In the genomic region with DNA sequence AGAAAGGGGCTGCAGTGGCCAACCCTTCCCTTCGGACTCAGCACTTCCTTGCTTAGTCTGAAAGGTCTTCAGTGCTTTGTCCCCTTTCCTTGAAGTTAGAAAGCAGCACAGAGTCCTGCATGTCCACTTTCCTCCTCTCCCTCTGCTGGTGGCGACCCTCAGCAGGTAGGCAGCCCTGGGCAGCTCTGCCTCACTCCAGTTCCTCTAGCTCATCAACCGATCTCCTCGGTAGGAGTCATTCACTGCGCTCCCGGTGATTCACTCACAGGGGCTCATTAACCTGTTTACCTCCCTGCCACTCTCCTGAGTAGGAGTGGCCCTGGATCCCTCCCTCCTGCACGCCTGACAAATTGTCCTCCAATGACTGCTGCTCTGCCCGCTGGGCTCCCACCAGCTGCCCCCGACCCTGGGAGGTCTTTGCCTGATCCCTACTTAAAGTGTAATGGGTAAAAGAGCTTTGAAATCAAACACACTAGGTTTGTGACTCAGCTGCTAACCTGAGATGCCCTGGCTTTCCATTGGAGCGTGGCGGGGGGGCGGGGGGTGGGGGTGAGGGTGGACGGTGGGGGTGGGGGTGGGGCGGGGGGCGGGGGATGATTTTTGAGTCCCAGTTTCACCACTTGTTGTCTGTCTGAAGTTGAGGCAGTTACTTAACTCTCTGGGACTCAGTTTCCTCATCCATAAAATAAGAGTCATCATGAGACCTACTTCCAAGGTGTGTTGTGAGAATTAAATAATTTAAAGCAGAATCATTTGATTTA, we compare ENCODE assay signal across 8 cellular contexts. TPM values are rescaled to one million over a fixed set of nuclear protein-coding genes. Genes with fewer than 3 reads are reported as not detected.
DNase-seq lines count a peak whose midpoint lies in the region; ATAC-seq, FAIRE-seq and TF ChIP-seq lines count a peak whose summit lies in the region.

No MANE protein-coding gene starts in this region.

- peak; percentile 87 for FAIRE-seq in H54 (lab: Jason Lieb, UNC)

- H3K36me3 Mint-ChIP-seq in chondrocyte (ENCODE audit: low read depth), result no peaks in the 10 kb centered on the region

- peaks cover 44% of the 10 kb centered on the region for H3K4me1 Mint-ChIP-seq in chondrocyte (ENCODE audit: low read depth)

- no peaks in the 10 kb centered on the region for H3K36me3 ChIP-seq in muscle layer of duodenum (ENCODE audit: control insufficient read depth in 1 of 2, insufficient read depth in 2 of 2, low read length in 2 of 2)

- H3K27me3 ChIP-seq in muscle layer of duodenum (ENCODE audit: low read depth, low read length), result no peaks in the 10 kb centered on the region

- no peak for ATAC-seq in GM19467 (IDR thresholded peaks at IDR 0.05; ENCODE audit: unreplicated experiment)
- no peak for ATAC-seq in GM21367 (IDR thresholded peaks at IDR 0.05; ENCODE audit: unreplicated experiment)

- DNase-seq in H54 (ENCODE audit: insufficient read length, low spot score) (peak; percentile 87), NCI-H226 (peak; percentile 98), chondrocyte (ENCODE audit: low spot score) (no peak), occipital lobe (lab: John Stamatoyannopoulos, UW) (no peak), MV-4-11 (lab: John Stamatoyannopoulos, UW) (no peak)

- no peak overlapping the region for H3K4me3 Mint-ChIP-seq in chondrocyte (ENCODE audit: unreplicated experiment)

- peaks cover 4 to 11% of the 10 kb centered on the region in 2 donors for H3K4me1 ChIP-seq in muscle layer of duodenum (ENCODE audit: control insufficient read depth in 1 of 2, insufficient read depth in 2 of 2, low read length in 2 of 2)

- H3K4me3 ChIP-seq in muscle layer of duodenum (ENCODE audit: low read depth in 1 of 2, low read length in 2 of 2), result no peak overlapping the region

- no peaks in the 10 kb centered on the region for H3K9me3 ChIP-seq in muscle layer of duodenum (ENCODE audit: control insufficient read depth in 1 of 2, low read length in 2 of 2)

- no peak for TF ChIP-seq POLR2A in H54 (IDR thresholded peaks at IDR 0.05; ENCODE audit: low read depth, low read length)

- peak overlapping the region; percentile 49 for H3K27ac ChIP-seq in muscle layer of duodenum (ENCODE audit: low read length)

- peak overlapping the region; percentile 63 for H3K27ac Mint-ChIP-seq in chondrocyte (ENCODE audit: unreplicated experiment)

- TF ChIP-seq CTCF in chondrocyte (IDR thresholded peaks at IDR 0.05), result peak; percentile 55

- H3K9me3 Mint-ChIP-seq in chondrocyte (ENCODE audit: low read depth), result no peaks in the 10 kb centered on the region

- no peaks in the 10 kb centered on the region for H3K27me3 Mint-ChIP-seq in chondrocyte (ENCODE audit: low read depth)

RNA-seq across cellular contexts. Expression of a gene that starts 4.2 kb away (rescaled TPM):
- 0.87 to 2.6 TPM (median 1.9 TPM) in 3 replicates for total RNA-seq in chondrocyte
- not detected for total RNA-seq in occipital lobe

RNA-seq across cellular contexts. Expression of a gene that starts 12.8 kb away (rescaled TPM):
- total RNA-seq in chondrocyte, result 11.8 to 46.5 TPM (median 41.1 TPM) in 3 replicates
- total RNA-seq in occipital lobe, result 1.9 TPM

RNA-seq across cellular contexts. Expression of a gene that starts 29.3 kb away (rescaled TPM):
- total RNA-seq in chondrocyte, result 88.5 to 128 TPM (median 127 TPM) in 3 replicates
- total RNA-seq in occipital lobe, result 14.8 TPM

Comparison
In these comparisons a context has a peak if more than half of its experiments do, and no peak if none do; other contexts are left out.
1. DNase-seq: peak in H54 (single experiment) and NCI-H226 (single experiment); none in chondrocyte (single experiment), occipital lobe (single experiment) and MV-4-11 (single experiment).